In genomic region chr22:46107089-46107664, GRCh38 we compare ENCODE assay signal across 10 cellular contexts. TPM values are rescaled to one million over a fixed set of nuclear protein-coding genes. Genes with fewer than 3 reads are reported as not detected.
DNase-seq lines count a peak whose midpoint lies in the region; ATAC-seq, FAIRE-seq and TF ChIP-seq lines count a peak whose summit lies in the region.
"Had no signal": no experiment of that assay in that cellular context is flagged by ENCODE, and none has a peak within 500 bp of the region (broad histone marks: within the 10 kb centered on the region; RNA-seq: fewer than 3 reads in every experiment).

No MANE protein-coding gene starts in this region.

- no peaks in the 10 kb centered on the region for H3K27me3 Mint-ChIP-seq in activated T-cell treated with anti-CD3 and anti-CD28 coated beads, Interleukin-2, amount 50 U/mL, for 24 hours
- H3K27me3 Mint-ChIP-seq: activated CD8-positive, alpha-beta T cell treated with anti-CD3 and anti-CD28 coated beads for 36 hours had no signal

- no peak overlapping the region for H3K4me3 ChIP-seq in body of pancreas
- no peak overlapping the region for H3K4me3 ChIP-seq in left lung
- H3K4me3 ChIP-seq in testis, result no peak overlapping the region

- peak; percentile 69 for ATAC-seq in body of pancreas
- ATAC-seq in left lung, result peak; percentile 49
- no peak for ATAC-seq in GM21825 (IDR thresholded peaks at IDR 0.05; ENCODE audit: unreplicated experiment)
- ATAC-seq: activated CD8-positive, alpha-beta T cell treated with anti-CD3 and anti-CD28 coated beads for 36 hours had no signal

- no peaks in the 10 kb centered on the region for H3K36me3 Mint-ChIP-seq in activated T-cell treated with anti-CD3 and anti-CD28 coated beads, Interleukin-2, amount 50 U/mL, for 24 hours (ENCODE audit: low read depth)

- H3K9me3 Mint-ChIP-seq in activated T-cell treated with anti-CD3 and anti-CD28 coated beads, Interleukin-2, amount 50 U/mL, for 24 hours, result no peaks in the 10 kb centered on the region
- H3K9me3 Mint-ChIP-seq: activated CD8-positive, alpha-beta T cell treated with anti-CD3 and anti-CD28 coated beads for 36 hours had no signal

- TF ChIP-seq POLR2A in body of pancreas (IDR thresholded peaks at IDR 0.05), result peak in 2 of 3 donors; percentile 45 to 46
- TF ChIP-seq POLR2A in testis (IDR thresholded peaks at IDR 0.05), result no peak

- H3K36me3 ChIP-seq in body of pancreas (replicated peaks in 1 of 2; ENCODE audit: insufficient read depth in 1 of 2, low read depth in 2 of 2) (peaks cover 6 to 8% of the 10 kb centered on the region in 2 donors), left lung (peaks cover 0 to 100% of the 10 kb centered on the region in 2 donors), testis (ENCODE audit: low read depth, missing control alignments) (no peaks in the 10 kb centered on the region)

- H3K9me3 ChIP-seq in body of pancreas (no peaks in the 10 kb centered on the region), left lung (no peaks in the 10 kb centered on the region), testis (no peaks in the 10 kb centered on the region)

- no peak overlapping the region for H3K4me3 Mint-ChIP-seq in activated T-cell treated with anti-CD3 and anti-CD28 coated beads, Interleukin-2, amount 50 U/mL, for 24 hours
- H3K4me3 Mint-ChIP-seq: activated CD8-positive, alpha-beta T cell treated with anti-CD3 and anti-CD28 coated beads for 36 hours had no signal

- H3K27ac ChIP-seq in body of pancreas, result peak overlapping the region; percentile 91 to 98 (median 96)
- peak overlapping the region; percentile 72 to 75 for H3K27ac ChIP-seq in left lung
- H3K27ac ChIP-seq in testis, result peak overlapping the region; percentile 91 to 95

- 22 to 26% methylated on average over 10 to 35 of the region's 35 CpGs for WGBS in body of pancreas, 2 donors
- WGBS in testis, 2 donors, result 48 to 73% methylated on average over 12 to 35 of the region's 35 CpGs

- FAIRE-seq in HTR-8/SVneo (lab: Jason Lieb, UNC), result no peak
- FAIRE-seq: endothelial cell of umbilical vein had no signal

- H3K27ac Mint-ChIP-seq in activated T-cell treated with anti-CD3 and anti-CD28 coated beads, Interleukin-2, amount 50 U/mL, for 24 hours, result no peak overlapping the region
- H3K27ac Mint-ChIP-seq: activated CD8-positive, alpha-beta T cell treated with anti-CD3 and anti-CD28 coated beads for 36 hours had no signal

- intact Hi-C loops in body of pancreas (cut with DNase I) (no loop called here), left lung (cut with DNase I) (no loop called here), testis (cut with DNase I; ENCODE audit: low total_unique reads) (no loop called here)

- peaks cover 97% of the 10 kb centered on the region for H3K4me1 ChIP-seq in body of pancreas
- H3K4me1 ChIP-seq in left lung, result peaks cover 49 to 89% of the 10 kb centered on the region in 2 donors
- H3K4me1 ChIP-seq in testis, result peaks cover 98% of the 10 kb centered on the region

- no peaks in the 10 kb centered on the region for H3K4me1 Mint-ChIP-seq in activated T-cell treated with anti-CD3 and anti-CD28 coated beads, Interleukin-2, amount 50 U/mL, for 24 hours (ENCODE audit: low read depth)

- H3K27me3 ChIP-seq in body of pancreas (no peaks in the 10 kb centered on the region), left lung (no peaks in the 10 kb centered on the region), testis (no peaks in the 10 kb centered on the region)

- DNase-seq in NCI-H2029 (lab: John Stamatoyannopoulos, UW), result peak; percentile 87
- peak; percentile 90 to 96 (median 94) for DNase-seq in body of pancreas
- peak in 1 of 2 donors; percentile 59 for DNase-seq in left lung
- DNase-seq in testis, result peak; percentile 84
- DNase-seq in activated CD4-positive, alpha-beta T cell treated with anti-CD3 and anti-CD28 coated beads, Interleukin-2, amount 50 U/mL, for 4 hours, result no peak
- DNase-seq in activated T-cell treated with anti-CD3 and anti-CD28 coated beads, Interleukin-2, amount 50 U/mL, for 24 hours, result no peak
- no peak for DNase-seq in HTR-8/SVneo (ENCODE audit: insufficient read length, low spot score)
- DNase-seq: activated CD8-positive, alpha-beta T cell treated with anti-CD3 and anti-CD28 coated beads for 36 hours had no signal

- TF ChIP-seq CTCF in body of pancreas (IDR thresholded peaks at IDR 0.05) (no peak), left lung (IDR thresholded peaks at IDR 0.05) (no peak), testis (IDR thresholded peaks at IDR 0.05) (no peak)

RNA-seq across cellular contexts. Expression of gene PPARA, which starts 43.1 kb away (rescaled TPM):
- total RNA-seq in body of pancreas, result 10 to 100 TPM; 15.8 to 19.8 TPM
- total RNA-seq in left lung, result 10 to 100 TPM; 19.4 to 22.3 TPM
- 10 to 100 TPM; 18.1 to 19.9 TPM for total RNA-seq in testis
- polyA plus RNA-seq in testis (ENCODE audit: insufficient read depth, low read depth, low replicate concordance), result 4.8 TPM

Comparison
In these comparisons a context has a peak if more than half of its experiments do, and no peak if none do; other contexts are left out.
1. DNase-seq: peak in NCI-H2029 (single experiment), body of pancreas (4 of 4) and testis (single experiment); none in activated CD4-positive, alpha-beta T cell treated with anti-CD3 and anti-CD28 coated beads, Interleukin-2, amount 50 U/mL, for 4 hours (0 of 2), activated T-cell treated with anti-CD3 and anti-CD28 coated beads, Interleukin-2, amount 50 U/mL, for 24 hours (single experiment) and HTR-8/SVneo (single experiment).
2. Peak in every context shown above with its lines, with median percentiles within 50 percentile points of each other: H3K27ac ChIP-seq.